In the genomic region with DNA sequence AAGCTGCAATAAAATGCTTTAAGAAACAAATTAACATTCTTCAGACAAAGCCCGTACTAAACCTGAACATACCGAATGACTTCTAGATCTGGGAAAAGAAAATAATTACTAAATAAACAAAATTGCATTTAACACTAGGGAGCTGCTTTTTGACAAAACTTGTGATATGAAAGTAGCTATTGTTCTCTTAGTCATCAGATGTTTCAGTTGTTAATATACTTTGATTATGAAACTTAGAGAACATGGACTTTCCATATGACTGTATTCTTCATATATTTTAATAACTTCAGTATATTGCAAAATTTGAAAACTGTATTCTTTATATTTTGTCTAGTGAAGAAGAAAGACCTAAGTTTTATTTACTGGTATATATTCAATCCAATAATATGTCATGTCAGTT, we compare ENCODE assay signal across 29 cellular contexts.
"Had no signal": no experiment of that assay in that cellular context is flagged by ENCODE, and none has a peak within 500 bp of the region (broad histone marks: within the 10 kb centered on the region; RNA-seq: fewer than 3 reads in every experiment).

No MANE protein-coding gene starts in this region.

- ATAC-seq: stimulated activated effector memory CD8-positive, alpha-beta T cell treated with anti-CD3 and anti-CD28 coated beads, Interleukin-12 subunit alpha, Interleukin-12 subunit beta, amount 100 ng/mL, for 72 hours; stimulated activated memory B cell treated with anti-CD40 and anti-IgM and Interleukin-4, amounts not matched to agents 10 μg/mL and 1 μg/mL and 100 μg/mL, for 72 hours; stimulated activated naive B cell treated with anti-CD40 and anti-IgM and Interleukin-4, amounts not matched to agents 10 μg/mL and 1 μg/mL and 100 μg/mL, for 72 hours; stimulated activated naive CD8-positive, alpha-beta T cell treated with anti-CD3 and anti-CD28 coated beads, Interleukin-15, amount 100 ng/mL, for 72 hours; stimulated activated naive CD8-positive, alpha-beta T cell treated with anti-CD3 and anti-CD28 coated beads, Interleukin-15, Interleukin-2, amounts not matched to agents 100 U/mL and 50 U/mL, for 24 hours; upper lobe of right lung had no signal

- H3K36me3 ChIP-seq: stomach, suprapubic skin, thoracic aorta, thyroid gland, tibial artery, tibial nerve, transverse colon, upper lobe of left lung, upper lobe of right lung, uterus, vagina had no signal

- H3K36me3 Mint-ChIP-seq: stimulated activated effector memory CD8-positive, alpha-beta T cell treated with anti-CD3 and anti-CD28 coated beads, Interleukin-12 subunit alpha, Interleukin-12 subunit beta, amount 100 ng/mL, for 72 hours; stimulated activated memory B cell treated with anti-CD40 and anti-IgM and Interleukin-4, amounts not matched to agents 10 μg/mL and 1 μg/mL and 100 μg/mL, for 72 hours; stimulated activated naive B cell treated with anti-CD40 and anti-IgM and Interleukin-4, amounts not matched to agents 10 μg/mL and 1 μg/mL and 100 μg/mL, for 72 hours; type B pancreatic cell had no signal

- H3K27ac Mint-ChIP-seq: stimulated activated effector memory CD8-positive, alpha-beta T cell treated with anti-CD3 and anti-CD28 coated beads, Interleukin-12 subunit alpha, Interleukin-12 subunit beta, amount 100 ng/mL, for 72 hours; stimulated activated memory B cell treated with anti-CD40 and anti-IgM and Interleukin-4, amounts not matched to agents 10 μg/mL and 1 μg/mL and 100 μg/mL, for 72 hours; stimulated activated naive B cell treated with anti-CD40 and anti-IgM and Interleukin-4, amounts not matched to agents 10 μg/mL and 1 μg/mL and 100 μg/mL, for 72 hours; stimulated activated naive CD8-positive, alpha-beta T cell treated with anti-CD3 and anti-CD28 coated beads, Interleukin-15, amount 100 ng/mL, for 72 hours; stimulated activated naive CD8-positive, alpha-beta T cell treated with anti-CD3 and anti-CD28 coated beads, Interleukin-15, Interleukin-2, amounts not matched to agents 100 ng/mL and 50 ng/mL, for 24 hours; type B pancreatic cell had no signal

- DNase-seq: stimulated activated CD4-positive, alpha-beta T cell treated with anti-CD3 and anti-CD28 coated beads, Interleukin-2, amount 100 ng/mL, for 48 hours; stimulated activated CD4-positive, alpha-beta T cell treated with anti-CD3 and anti-CD28 coated beads, Interleukin-4, amount 100 ng/mL, for 1 hour; stimulated activated CD4-positive, alpha-beta T cell treated with anti-CD3 and anti-CD28 coated beads, Interleukin-4, amount 100 ng/mL, for 24 hours; stimulated activated CD4-positive, alpha-beta T cell treated with anti-CD3 and anti-CD28 coated beads, Interleukin-4, amount 100 ng/mL, for 4 hours; stimulated activated CD8-positive, alpha-beta memory T cell treated with anti-CD3 and anti-CD28 coated beads, Interleukin-4, amount 100 ng/mL, for 48 hours; stimulated activated naive B cell treated with anti-CD40 and anti-IgM and Interleukin-4, amounts not matched to agents 10 μg/mL and 1 μg/mL and 100 μg/mL, for 72 hours; stimulated activated naive CD4-positive, alpha-beta T cell; stimulated activated naive CD4-positive, alpha-beta T cell treated with Interleukin-2 at 50 U/mL for 16 hours; stimulated activated naive CD8-positive, alpha-beta T cell treated with anti-CD3 and anti-CD28 coated beads, Interleukin-15, amount 100 ng/mL, for 72 hours; stimulated activated naive CD8-positive, alpha-beta T cell treated with anti-CD3 and anti-CD28 coated beads, Interleukin-15, Interleukin-2, amounts not matched to agents 100 U/mL and 50 U/mL, for 24 hours; stomach; substantia nigra; testis; thyroid gland; tibial artery; transverse colon; trophoblast cell; upper lobe of left lung; upper lobe of right lung; uterus had no signal

- H3K4me3 ChIP-seq: stomach, suprapubic skin, testis, thoracic aorta, thyroid gland, tibial artery, tibial nerve, transverse colon, upper lobe of left lung, upper lobe of right lung, uterus, vagina had no signal

- H3K9me3 Mint-ChIP-seq: type B pancreatic cell had no signal

- H3K4me3 Mint-ChIP-seq: stimulated activated effector memory CD8-positive, alpha-beta T cell treated with anti-CD3 and anti-CD28 coated beads, Interleukin-12 subunit alpha, Interleukin-12 subunit beta, amount 100 ng/mL, for 72 hours; stimulated activated memory B cell treated with anti-CD40 and anti-IgM and Interleukin-4, amounts not matched to agents 10 μg/mL and 1 μg/mL and 100 μg/mL, for 72 hours; stimulated activated naive B cell treated with anti-CD40 and anti-IgM and Interleukin-4, amounts not matched to agents 10 μg/mL and 1 μg/mL and 100 μg/mL, for 72 hours; stimulated activated naive CD8-positive, alpha-beta T cell treated with anti-CD3 and anti-CD28 coated beads, Interleukin-15, amount 100 ng/mL, for 72 hours; stimulated activated naive CD8-positive, alpha-beta T cell treated with anti-CD3 and anti-CD28 coated beads, Interleukin-15, Interleukin-2, amounts not matched to agents 100 ng/mL and 50 ng/mL, for 24 hours; type B pancreatic cell had no signal

- H3K27me3 ChIP-seq: stomach, suprapubic skin, testis, thyroid gland, tibial artery, tibial nerve, transverse colon, upper lobe of left lung, upper lobe of right lung, uterus, vagina had no signal

- FAIRE-seq: urothelium cell line had no signal

- H3K9me3 ChIP-seq: stomach, suprapubic skin, testis, thoracic aorta, thyroid gland, tibial artery, tibial nerve, transverse colon, upper lobe of left lung, upper lobe of right lung, uterus, vagina had no signal

- H3K4me1 ChIP-seq: stomach, suprapubic skin, testis, thyroid gland, tibial artery, tibial nerve, transverse colon, upper lobe of left lung, upper lobe of right lung, uterus, vagina had no signal

- H3K27me3 Mint-ChIP-seq: stimulated activated memory B cell treated with anti-CD40 and anti-IgM and Interleukin-4, amounts not matched to agents 10 μg/mL and 1 μg/mL and 100 μg/mL, for 72 hours; stimulated activated naive B cell treated with anti-CD40 and anti-IgM and Interleukin-4, amounts not matched to agents 10 μg/mL and 1 μg/mL and 100 μg/mL, for 72 hours; stimulated activated naive CD8-positive, alpha-beta T cell treated with anti-CD3 and anti-CD28 coated beads, Interleukin-15, amount 100 ng/mL, for 72 hours; stimulated activated naive CD8-positive, alpha-beta T cell treated with anti-CD3 and anti-CD28 coated beads, Interleukin-15, Interleukin-2, amounts not matched to agents 100 ng/mL and 50 ng/mL, for 24 hours; type B pancreatic cell had no signal

- H3K4me1 Mint-ChIP-seq: stimulated activated effector memory CD8-positive, alpha-beta T cell treated with anti-CD3 and anti-CD28 coated beads, Interleukin-12 subunit alpha, Interleukin-12 subunit beta, amount 100 ng/mL, for 72 hours; stimulated activated memory B cell treated with anti-CD40 and anti-IgM and Interleukin-4, amounts not matched to agents 10 μg/mL and 1 μg/mL and 100 μg/mL, for 72 hours; stimulated activated naive B cell treated with anti-CD40 and anti-IgM and Interleukin-4, amounts not matched to agents 10 μg/mL and 1 μg/mL and 100 μg/mL, for 72 hours; stimulated activated naive CD8-positive, alpha-beta T cell treated with anti-CD3 and anti-CD28 coated beads, Interleukin-15, amount 100 ng/mL, for 72 hours had no signal

- H3K27ac ChIP-seq: stomach, suprapubic skin, testis, thoracic aorta, thyroid gland, tibial artery, tibial nerve, transverse colon, upper lobe of left lung, upper lobe of right lung, uterus, vagina had no signal
